1 cellular context compared by ENCODE assay signal in the genomic region with DNA sequence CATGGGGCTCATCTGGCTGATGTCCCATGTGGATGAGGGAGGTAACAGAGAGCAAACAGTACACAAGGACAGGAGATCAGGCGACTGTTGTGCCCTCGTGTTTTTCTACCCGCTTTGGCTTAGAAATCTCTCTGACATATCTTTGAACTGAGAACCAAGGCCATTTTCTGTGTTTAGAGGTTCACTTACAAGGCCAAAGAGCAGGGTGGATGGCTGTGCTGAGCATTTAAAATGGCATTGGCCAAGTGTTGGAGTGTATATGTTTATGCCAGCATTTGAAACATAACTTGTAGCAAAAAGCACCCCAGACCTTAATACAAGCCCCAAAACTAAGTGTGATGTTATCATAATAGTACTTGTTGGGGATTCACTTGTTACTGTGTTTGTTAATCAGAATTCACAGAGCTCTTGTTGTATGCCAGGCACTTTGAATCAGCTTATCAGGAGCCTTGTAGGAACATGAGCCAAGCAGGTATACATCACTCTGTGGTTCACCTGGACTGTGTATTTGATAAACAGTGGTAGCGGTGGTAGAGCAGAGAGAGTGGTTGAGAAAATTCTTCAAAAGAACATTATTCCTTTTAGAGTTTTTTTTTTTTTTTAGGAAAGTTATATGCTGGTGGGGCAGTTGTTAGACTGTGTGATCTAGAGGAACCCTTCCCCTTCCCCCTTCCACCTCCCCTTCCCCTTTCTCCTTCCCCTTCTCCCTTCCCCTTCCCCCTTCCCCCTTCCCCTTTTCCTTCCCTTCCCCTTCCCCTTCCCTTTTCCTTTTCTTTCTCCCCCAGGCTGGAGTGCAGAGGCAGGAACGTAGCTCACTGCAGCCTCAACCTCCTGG.
A peak's percentile ranks its signal among the peaks of the same experiment; 100 is the strongest.
TF ChIP-seq lines count a peak whose summit lies in the region.

No MANE protein-coding gene starts in this region.

TF ChIP-seq in HepG2, 621 proteins besides CTCF, POLR2A, EP300 and RAD21 (continued from another document and continues in another):
- TF ChIP-seq, protein P1, sequence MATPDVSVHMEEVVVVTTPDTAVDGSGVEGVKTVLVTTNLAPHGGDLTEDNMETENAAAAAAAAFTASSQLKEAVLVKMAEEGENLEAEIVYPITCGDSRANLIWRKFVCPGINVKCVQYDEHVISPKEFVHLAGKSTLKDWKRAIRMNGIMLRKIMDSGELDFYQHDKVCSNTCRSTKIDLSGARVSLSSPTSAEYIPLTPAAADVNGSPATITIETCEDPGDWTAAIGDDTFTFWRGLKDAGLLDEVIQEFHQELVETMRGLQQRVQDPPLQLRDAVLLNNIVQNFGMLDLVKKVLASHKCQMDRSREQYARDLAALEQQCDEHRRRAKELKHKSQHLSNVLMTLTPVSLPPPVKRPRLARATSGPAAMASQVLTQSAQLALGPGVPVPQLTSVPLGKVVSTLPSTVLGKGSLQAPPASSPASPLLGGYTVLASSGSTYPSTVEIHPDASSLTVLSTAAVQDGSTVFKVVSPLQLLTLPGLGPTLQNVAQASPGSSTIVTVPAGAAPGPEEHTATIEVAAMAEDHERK (CRISPR knock-in tag; IDR thresholded peaks at IDR 0.05; ENCODE audit: low read depth) = no peak
- TF ChIP-seq ARNTL (CRISPR knock-in tag; IDR thresholded peaks at IDR 0.05) (peak; percentile 93), ZNF615 (CRISPR knock-in tag; IDR thresholded peaks at IDR 0.05; ENCODE audit: borderline replicate concordance) (no peak), HHEX (CRISPR knock-in tag; IDR thresholded peaks at IDR 0.05) (no peak), ZKSCAN1 (IDR thresholded peaks at IDR 0.05; ENCODE audit: low read length) (no peak), ISX (CRISPR knock-in tag; conservative IDR thresholded peaks at IDR 0.05) (no peak), KLF12 (CRISPR knock-in tag; IDR thresholded peaks at IDR 0.05; ENCODE audit: borderline replicate concordance) (0 out of 2 replicates have a peak, but pooled peaks have one; percentile 88), PTBP1 (IDR thresholded peaks at IDR 0.05; ENCODE audit: low read depth, low read length, poor library complexity, severe bottlenecking) (no peak), STAG1 (CRISPR knock-in tag; IDR thresholded peaks at IDR 0.05) (peak; percentile 34), SETDB1 (CRISPR knock-in tag; IDR thresholded peaks at IDR 0.05; ENCODE audit: borderline replicate concordance) (no peak), ZNF10 (CRISPR knock-in tag; IDR thresholded peaks at IDR 0.05; ENCODE audit: borderline replicate concordance, low read depth) (no peak), RCOR2 (CRISPR knock-in tag; IDR thresholded peaks at IDR 0.05) (peak; percentile 97), NR2F6 (IDR thresholded peaks at IDR 0.05) (peak; percentile 81), NR2F6 (CRISPR knock-in tag; IDR thresholded peaks at IDR 0.05) (peak; percentile 88), ZNF274 (CRISPR knock-in tag; IDR thresholded peaks at IDR 0.05) (no peak), ETV5 (CRISPR knock-in tag; IDR thresholded peaks at IDR 0.05; ENCODE audit: borderline replicate concordance) (peak; percentile 59; the same call in 1 of the 2 replicates), SMC3 (IDR thresholded peaks at IDR 0.05; ENCODE audit: low read length) (no peak), HOXA5 (CRISPR knock-in tag; IDR thresholded peaks at IDR 0.05) (peak; percentile 96), ZNF781 (CRISPR knock-in tag; IDR thresholded peaks at IDR 0.05; ENCODE audit: borderline replicate concordance, not compliant biosample characterization) (peak; percentile 87), ZNF30 (CRISPR knock-in tag; IDR thresholded peaks at IDR 0.05) (no peak), MAFG (CRISPR knock-in tag; IDR thresholded peaks at IDR 0.05) (no peak), MIER2 (CRISPR knock-in tag; IDR thresholded peaks at IDR 0.05) (peak; percentile 73; the same call in 1 of the 2 replicates), ZNF17 (CRISPR knock-in tag; IDR thresholded peaks at IDR 0.05) (no peak), GLI4 (CRISPR knock-in tag; IDR thresholded peaks at IDR 0.05; ENCODE audit: borderline replicate concordance) (no peak), TBP (CRISPR knock-in tag; IDR thresholded peaks at IDR 0.05) (no peak), TOPORS (CRISPR knock-in tag; IDR thresholded peaks at IDR 0.05) (0 out of 2 replicates have a peak, but pooled peaks have one; percentile 43), ZNF282 (IDR thresholded peaks at IDR 0.05; ENCODE audit: partially characterized antibody) (no peak)
- TF ChIP-seq, protein P2, sequence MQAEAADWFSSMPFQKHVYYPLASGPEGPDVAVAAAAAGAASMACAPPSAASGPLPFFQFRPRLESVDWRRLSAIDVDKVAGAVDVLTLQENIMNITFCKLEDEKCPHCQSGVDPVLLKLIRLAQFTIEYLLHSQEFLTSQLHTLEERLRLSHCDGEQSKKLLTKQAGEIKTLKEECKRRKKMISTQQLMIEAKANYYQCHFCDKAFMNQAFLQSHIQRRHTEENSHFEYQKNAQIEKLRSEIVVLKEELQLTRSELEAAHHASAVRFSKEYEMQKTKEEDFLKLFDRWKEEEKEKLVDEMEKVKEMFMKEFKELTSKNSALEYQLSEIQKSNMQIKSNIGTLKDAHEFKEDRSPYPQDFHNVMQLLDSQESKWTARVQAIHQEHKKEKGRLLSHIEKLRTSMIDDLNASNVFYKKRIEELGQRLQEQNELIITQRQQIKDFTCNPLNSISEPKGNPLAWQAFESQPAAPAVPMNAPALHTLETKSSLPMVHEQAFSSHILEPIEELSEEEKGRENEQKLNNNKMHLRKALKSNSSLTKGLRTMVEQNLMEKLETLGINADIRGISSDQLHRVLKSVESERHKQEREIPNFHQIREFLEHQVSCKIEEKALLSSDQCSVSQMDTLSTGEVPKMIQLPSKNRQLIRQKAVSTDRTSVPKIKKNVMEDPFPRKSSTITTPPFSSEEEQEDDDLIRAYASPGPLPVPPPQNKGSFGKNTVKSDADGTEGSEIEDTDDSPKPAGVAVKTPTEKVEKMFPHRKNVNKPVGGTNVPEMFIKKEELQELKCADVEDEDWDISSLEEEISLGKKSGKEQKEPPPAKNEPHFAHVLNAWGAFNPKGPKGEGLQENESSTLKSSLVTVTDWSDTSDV (CRISPR knock-in tag; IDR thresholded peaks at IDR 0.05) = no peak
- TF ChIP-seq, protein P3, sequence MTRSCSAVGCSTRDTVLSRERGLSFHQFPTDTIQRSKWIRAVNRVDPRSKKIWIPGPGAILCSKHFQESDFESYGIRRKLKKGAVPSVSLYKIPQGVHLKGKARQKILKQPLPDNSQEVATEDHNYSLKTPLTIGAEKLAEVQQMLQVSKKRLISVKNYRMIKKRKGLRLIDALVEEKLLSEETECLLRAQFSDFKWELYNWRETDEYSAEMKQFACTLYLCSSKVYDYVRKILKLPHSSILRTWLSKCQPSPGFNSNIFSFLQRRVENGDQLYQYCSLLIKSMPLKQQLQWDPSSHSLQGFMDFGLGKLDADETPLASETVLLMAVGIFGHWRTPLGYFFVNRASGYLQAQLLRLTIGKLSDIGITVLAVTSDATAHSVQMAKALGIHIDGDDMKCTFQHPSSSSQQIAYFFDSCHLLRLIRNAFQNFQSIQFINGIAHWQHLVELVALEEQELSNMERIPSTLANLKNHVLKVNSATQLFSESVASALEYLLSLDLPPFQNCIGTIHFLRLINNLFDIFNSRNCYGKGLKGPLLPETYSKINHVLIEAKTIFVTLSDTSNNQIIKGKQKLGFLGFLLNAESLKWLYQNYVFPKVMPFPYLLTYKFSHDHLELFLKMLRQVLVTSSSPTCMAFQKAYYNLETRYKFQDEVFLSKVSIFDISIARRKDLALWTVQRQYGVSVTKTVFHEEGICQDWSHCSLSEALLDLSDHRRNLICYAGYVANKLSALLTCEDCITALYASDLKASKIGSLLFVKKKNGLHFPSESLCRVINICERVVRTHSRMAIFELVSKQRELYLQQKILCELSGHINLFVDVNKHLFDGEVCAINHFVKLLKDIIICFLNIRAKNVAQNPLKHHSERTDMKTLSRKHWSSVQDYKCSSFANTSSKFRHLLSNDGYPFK (CRISPR knock-in tag; IDR thresholded peaks at IDR 0.05; ENCODE audit: borderline replicate concordance) = no peak
- TF ChIP-seq, protein P4, sequence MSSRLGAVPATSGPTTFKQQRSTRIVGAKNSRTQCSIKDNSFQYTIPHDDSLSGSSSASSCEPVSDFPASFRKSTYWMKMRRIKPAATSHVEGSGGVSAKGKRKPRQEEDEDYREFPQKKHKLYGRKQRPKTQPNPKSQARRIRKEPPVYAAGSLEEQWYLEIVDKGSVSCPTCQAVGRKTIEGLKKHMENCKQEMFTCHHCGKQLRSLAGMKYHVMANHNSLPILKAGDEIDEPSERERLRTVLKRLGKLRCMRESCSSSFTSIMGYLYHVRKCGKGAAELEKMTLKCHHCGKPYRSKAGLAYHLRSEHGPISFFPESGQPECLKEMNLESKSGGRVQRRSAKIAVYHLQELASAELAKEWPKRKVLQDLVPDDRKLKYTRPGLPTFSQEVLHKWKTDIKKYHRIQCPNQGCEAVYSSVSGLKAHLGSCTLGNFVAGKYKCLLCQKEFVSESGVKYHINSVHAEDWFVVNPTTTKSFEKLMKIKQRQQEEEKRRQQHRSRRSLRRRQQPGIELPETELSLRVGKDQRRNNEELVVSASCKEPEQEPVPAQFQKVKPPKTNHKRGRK (CRISPR knock-in tag; IDR thresholded peaks at IDR 0.05) = no peak
- TF ChIP-seq, protein P5, sequence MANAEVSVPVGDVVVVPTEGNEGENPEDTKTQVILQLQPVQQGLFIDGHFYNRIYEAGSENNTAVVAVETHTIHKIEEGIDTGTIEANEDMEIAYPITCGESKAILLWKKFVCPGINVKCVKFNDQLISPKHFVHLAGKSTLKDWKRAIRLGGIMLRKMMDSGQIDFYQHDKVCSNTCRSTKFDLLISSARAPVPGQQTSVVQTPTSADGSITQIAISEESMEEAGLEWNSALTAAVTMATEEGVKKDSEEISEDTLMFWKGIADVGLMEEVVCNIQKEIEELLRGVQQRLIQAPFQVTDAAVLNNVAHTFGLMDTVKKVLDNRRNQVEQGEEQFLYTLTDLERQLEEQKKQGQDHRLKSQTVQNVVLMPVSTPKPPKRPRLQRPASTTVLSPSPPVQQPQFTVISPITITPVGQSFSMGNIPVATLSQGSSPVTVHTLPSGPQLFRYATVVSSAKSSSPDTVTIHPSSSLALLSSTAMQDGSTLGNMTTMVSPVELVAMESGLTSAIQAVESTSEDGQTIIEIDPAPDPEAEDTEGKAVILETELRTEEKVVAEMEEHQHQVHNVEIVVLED (CRISPR knock-in tag; IDR thresholded peaks at IDR 0.05; ENCODE audit: borderline replicate concordance) = peak; percentile 52; the same call in 1 of the 2 replicates
- TF ChIP-seq, protein P6, sequence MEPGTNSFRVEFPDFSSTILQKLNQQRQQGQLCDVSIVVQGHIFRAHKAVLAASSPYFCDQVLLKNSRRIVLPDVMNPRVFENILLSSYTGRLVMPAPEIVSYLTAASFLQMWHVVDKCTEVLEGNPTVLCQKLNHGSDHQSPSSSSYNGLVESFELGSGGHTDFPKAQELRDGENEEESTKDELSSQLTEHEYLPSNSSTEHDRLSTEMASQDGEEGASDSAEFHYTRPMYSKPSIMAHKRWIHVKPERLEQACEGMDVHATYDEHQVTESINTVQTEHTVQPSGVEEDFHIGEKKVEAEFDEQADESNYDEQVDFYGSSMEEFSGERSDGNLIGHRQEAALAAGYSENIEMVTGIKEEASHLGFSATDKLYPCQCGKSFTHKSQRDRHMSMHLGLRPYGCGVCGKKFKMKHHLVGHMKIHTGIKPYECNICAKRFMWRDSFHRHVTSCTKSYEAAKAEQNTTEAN (CRISPR knock-in tag; conservative IDR thresholded peaks at IDR 0.05) = peak; percentile 92
- TF ChIP-seq, protein P7, sequence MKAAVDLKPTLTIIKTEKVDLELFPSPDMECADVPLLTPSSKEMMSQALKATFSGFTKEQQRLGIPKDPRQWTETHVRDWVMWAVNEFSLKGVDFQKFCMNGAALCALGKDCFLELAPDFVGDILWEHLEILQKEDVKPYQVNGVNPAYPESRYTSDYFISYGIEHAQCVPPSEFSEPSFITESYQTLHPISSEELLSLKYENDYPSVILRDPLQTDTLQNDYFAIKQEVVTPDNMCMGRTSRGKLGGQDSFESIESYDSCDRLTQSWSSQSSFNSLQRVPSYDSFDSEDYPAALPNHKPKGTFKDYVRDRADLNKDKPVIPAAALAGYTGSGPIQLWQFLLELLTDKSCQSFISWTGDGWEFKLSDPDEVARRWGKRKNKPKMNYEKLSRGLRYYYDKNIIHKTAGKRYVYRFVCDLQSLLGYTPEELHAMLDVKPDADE (CRISPR knock-in tag; IDR thresholded peaks at IDR 0.05) = no peak
- TF ChIP-seq, protein P8, sequence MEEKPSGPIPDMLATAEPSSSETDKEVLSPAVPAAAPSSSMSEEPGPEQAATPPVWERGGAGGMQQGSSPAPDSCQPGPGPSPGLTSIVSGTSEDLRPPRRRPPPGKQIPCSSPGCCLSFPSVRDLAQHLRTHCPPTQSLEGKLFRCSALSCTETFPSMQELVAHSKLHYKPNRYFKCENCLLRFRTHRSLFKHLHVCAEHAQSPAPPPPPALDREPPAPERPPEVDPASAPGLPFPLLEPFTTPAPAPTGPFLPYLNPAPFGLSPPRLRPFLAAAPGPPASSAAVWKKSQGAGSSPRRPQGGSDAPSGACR (CRISPR knock-in tag; IDR thresholded peaks at IDR 0.05) = peak; percentile 77; the same call in 1 of the 2 replicates
- TF ChIP-seq, protein P9, sequence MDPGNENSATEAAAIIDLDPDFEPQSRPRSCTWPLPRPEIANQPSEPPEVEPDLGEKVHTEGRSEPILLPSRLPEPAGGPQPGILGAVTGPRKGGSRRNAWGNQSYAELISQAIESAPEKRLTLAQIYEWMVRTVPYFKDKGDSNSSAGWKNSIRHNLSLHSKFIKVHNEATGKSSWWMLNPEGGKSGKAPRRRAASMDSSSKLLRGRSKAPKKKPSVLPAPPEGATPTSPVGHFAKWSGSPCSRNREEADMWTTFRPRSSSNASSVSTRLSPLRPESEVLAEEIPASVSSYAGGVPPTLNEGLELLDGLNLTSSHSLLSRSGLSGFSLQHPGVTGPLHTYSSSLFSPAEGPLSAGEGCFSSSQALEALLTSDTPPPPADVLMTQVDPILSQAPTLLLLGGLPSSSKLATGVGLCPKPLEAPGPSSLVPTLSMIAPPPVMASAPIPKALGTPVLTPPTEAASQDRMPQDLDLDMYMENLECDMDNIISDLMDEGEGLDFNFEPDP (CRISPR knock-in tag; conservative IDR thresholded peaks at IDR 0.05) = no peak
- TF ChIP-seq, protein P10, sequence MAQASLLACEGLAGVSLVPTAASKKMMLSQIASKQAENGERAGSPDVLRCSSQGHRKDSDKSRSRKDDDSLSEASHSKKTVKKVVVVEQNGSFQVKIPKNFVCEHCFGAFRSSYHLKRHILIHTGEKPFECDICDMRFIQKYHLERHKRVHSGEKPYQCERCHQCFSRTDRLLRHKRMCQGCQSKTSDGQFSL (CRISPR knock-in tag; IDR thresholded peaks at IDR 0.05) = peak; percentile 17; the same call in 1 of the 2 replicates
- TF ChIP-seq, protein P11, sequence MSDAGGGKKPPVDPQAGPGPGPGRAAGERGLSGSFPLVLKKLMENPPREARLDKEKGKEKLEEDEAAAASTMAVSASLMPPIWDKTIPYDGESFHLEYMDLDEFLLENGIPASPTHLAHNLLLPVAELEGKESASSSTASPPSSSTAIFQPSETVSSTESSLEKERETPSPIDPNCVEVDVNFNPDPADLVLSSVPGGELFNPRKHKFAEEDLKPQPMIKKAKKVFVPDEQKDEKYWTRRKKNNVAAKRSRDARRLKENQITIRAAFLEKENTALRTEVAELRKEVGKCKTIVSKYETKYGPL (CRISPR knock-in tag; IDR thresholded peaks at IDR 0.05) = no peak
- TF ChIP-seq, protein P12, sequence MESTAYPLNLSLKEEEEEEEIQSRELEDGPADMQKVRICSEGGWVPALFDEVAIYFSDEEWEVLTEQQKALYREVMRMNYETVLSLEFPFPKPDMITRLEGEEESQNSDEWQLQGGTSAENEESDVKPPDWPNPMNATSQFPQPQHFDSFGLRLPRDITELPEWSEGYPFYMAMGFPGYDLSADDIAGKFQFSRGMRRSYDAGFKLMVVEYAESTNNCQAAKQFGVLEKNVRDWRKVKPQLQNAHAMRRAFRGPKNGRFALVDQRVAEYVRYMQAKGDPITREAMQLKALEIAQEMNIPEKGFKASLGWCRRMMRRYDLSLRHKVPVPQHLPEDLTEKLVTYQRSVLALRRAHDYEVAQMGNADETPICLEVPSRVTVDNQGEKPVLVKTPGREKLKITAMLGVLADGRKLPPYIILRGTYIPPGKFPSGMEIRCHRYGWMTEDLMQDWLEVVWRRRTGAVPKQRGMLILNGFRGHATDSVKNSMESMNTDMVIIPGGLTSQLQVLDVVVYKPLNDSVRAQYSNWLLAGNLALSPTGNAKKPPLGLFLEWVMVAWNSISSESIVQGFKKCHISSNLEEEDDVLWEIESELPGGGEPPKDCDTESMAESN (CRISPR knock-in tag; conservative IDR thresholded peaks at IDR 0.05) = no peak; the same call in 1 of the 2 replicates
